ENCODE assay signal across 9 cellular contexts in the genomic region with DNA sequence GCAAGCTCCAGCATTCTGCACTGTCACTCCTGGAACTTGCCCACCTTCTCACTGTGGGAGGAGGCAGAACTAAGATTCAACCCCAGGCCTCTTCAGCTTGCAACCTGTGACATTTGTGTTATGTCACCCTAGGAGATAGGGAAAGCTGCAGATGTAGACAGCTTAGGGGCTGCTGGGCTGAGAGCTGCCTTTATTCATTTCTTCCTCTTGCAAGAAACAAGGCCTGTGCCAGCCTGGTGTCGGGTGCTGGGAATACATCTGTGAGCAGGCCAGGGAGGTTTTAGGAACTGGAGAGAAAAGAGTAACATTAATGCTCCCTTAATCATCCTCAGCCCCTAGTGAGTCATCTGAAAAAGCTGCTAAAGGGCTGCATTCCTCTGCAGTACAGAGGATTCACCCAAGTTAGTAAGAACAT.
A peak's percentile ranks its signal among the peaks of the same experiment; 100 is the strongest.
DNase-seq lines count a peak whose midpoint lies in the region; ATAC-seq and TF ChIP-seq lines count a peak whose summit lies in the region.
"Had no signal": no experiment of that assay in that cellular context is flagged by ENCODE, and none has a peak within 500 bp of the region (broad histone marks: within the 10 kb centered on the region; RNA-seq: fewer than 3 reads in every experiment).

No MANE protein-coding gene starts in this region.

- WGBS in mesendoderm (ENCODE audit: extremely low coverage, insufficient coverage, low lambda C conversion rate) = no CpG with 5 or more reads among the region's 1 CpG

- H3K4ac ChIP-seq in mesendoderm (ENCODE audit: low read depth, low read length) = no peak overlapping the region

- H2BK15ac ChIP-seq in mesendoderm (replicated peaks; ENCODE audit: low read depth) = no peak overlapping the region

- no peak overlapping the region for H3K4me3 ChIP-seq in dorsolateral prefrontal cortex
- H3K4me3 ChIP-seq in mesendoderm (ENCODE audit: low read length) = no peak overlapping the region
- no peak overlapping the region for H3K4me3 ChIP-seq in vagina

- no peaks in the 10 kb centered on the region for H3K79me1 ChIP-seq in mesendoderm (ENCODE audit: low read length)

- H3K79me2 ChIP-seq in mesendoderm (ENCODE audit: control insufficient read depth, insufficient read depth, low read length) = no peaks in the 10 kb centered on the region

- H2BK120ac ChIP-seq in mesendoderm (ENCODE audit: low read depth, low read length) = no peak overlapping the region

- TF ChIP-seq CTCF in dorsolateral prefrontal cortex (IDR thresholded peaks at IDR 0.05 in 54 of 56, conservative IDR thresholded peaks at IDR 0.05 in 2 of 56; ENCODE audit: low read depth in 1 of 56, partially characterized antibody in 56 of 56) = no peak
- TF ChIP-seq CTCF in vagina (IDR thresholded peaks at IDR 0.05) = no peak

- H2BK5ac ChIP-seq in mesendoderm (ENCODE audit: low read length) = peak overlapping the region; percentile 11

- no peaks in the 10 kb centered on the region for H3K36me3 ChIP-seq in mesendoderm (ENCODE audit: control insufficient read depth, insufficient read depth, low read length)
- no peaks in the 10 kb centered on the region for H3K36me3 ChIP-seq in vagina

- no peak overlapping the region for H4K8ac ChIP-seq in mesendoderm (ENCODE audit: low read depth, low read length)

- H3K4me1 ChIP-seq in mesendoderm (ENCODE audit: control insufficient read depth, low read depth, low read length) (peaks cover 17% of the 10 kb centered on the region), vagina (peaks cover 37% of the 10 kb centered on the region)

- H3K4me2 ChIP-seq in mesendoderm (ENCODE audit: low read length) = no peak overlapping the region

- ATAC-seq in GM21515 (IDR thresholded peaks at IDR 0.05; ENCODE audit: unreplicated experiment) = no peak

- no peak overlapping the region for H2AK5ac ChIP-seq in mesendoderm (ENCODE audit: low read length)

- TF ChIP-seq POLR2A in vagina (IDR thresholded peaks at IDR 0.05) = no peak

- H4K5ac ChIP-seq in mesendoderm (ENCODE audit: low read length) = no peak overlapping the region

- peak overlapping the region; percentile 15 for H3K9ac ChIP-seq in mesendoderm (ENCODE audit: low read length)

- no peaks in the 10 kb centered on the region for H3K9me3 ChIP-seq in vagina

- H3K56ac ChIP-seq in mesendoderm (ENCODE audit: low read length) = peak overlapping the region; percentile 76

- peak; percentile 82 for DNase-seq in DMS 273 (lab: John Stamatoyannopoulos, UW; ENCODE audit: unreplicated experiment)
- no peak for DNase-seq in DMS 273 treated with DMSO at 0.1 percent for 48 hours (lab: John Stamatoyannopoulos, UW)
- peak in 4 of 10 donors; percentile 31 to 62 (median 38) for DNase-seq in dorsolateral prefrontal cortex
- DNase-seq in mesendoderm = peak; percentile 88
- DNase-seq in vagina (ENCODE audit: extremely low spot score in 2 of 2) = peak in 1 of 2 donors; percentile 94
- DNase-seq in NCI-H2196 (lab: John Stamatoyannopoulos, UW; ENCODE audit: unreplicated experiment) = no peak
- DNase-seq in NCI-H2029 (lab: John Stamatoyannopoulos, UW) = no peak

- intact Hi-C loops in dorsolateral prefrontal cortex (cut with DNase I) = no loop called here
- intact Hi-C loops in vagina (cut with DNase I) = no loop called here

- H3K27ac ChIP-seq in dorsolateral prefrontal cortex = peak overlapping the region in 34 of 59 donors; percentile 3 to 75 (median 46)
- peak overlapping the region; percentile 40 for H3K27ac ChIP-seq in mesendoderm (ENCODE audit: low read depth, low read length)
- peak overlapping the region; percentile 80 for H3K27ac ChIP-seq in vagina
- H3K27ac ChIP-seq: 22Rv1 had no signal

- H3K23ac ChIP-seq in mesendoderm (ENCODE audit: low read length) = no peak overlapping the region

- no peak overlapping the region for H3K18ac ChIP-seq in mesendoderm (ENCODE audit: low read length)

- H3K27me3 ChIP-seq in dorsolateral prefrontal cortex (no peaks in the 10 kb centered on the region), mesendoderm (ENCODE audit: insufficient read depth, low read length, poor library complexity) (no peaks in the 10 kb centered on the region), vagina (no peaks in the 10 kb centered on the region)

Comparison
In these comparisons a context has a peak if more than half of its experiments do, and no peak if none do; other contexts are left out.
1. DNase-seq: peak in DMS 273 (single experiment) and mesendoderm (single experiment); none in DMS 273 treated with DMSO at 0.1 percent for 48 hours (single experiment), NCI-H2196 (single experiment) and NCI-H2029 (single experiment).
2. Peak in every context shown above with its lines, with median percentiles within 50 percentile points of each other: H3K27ac ChIP-seq.